ENCODE assay signal across 8 cellular contexts in the genomic region with DNA sequence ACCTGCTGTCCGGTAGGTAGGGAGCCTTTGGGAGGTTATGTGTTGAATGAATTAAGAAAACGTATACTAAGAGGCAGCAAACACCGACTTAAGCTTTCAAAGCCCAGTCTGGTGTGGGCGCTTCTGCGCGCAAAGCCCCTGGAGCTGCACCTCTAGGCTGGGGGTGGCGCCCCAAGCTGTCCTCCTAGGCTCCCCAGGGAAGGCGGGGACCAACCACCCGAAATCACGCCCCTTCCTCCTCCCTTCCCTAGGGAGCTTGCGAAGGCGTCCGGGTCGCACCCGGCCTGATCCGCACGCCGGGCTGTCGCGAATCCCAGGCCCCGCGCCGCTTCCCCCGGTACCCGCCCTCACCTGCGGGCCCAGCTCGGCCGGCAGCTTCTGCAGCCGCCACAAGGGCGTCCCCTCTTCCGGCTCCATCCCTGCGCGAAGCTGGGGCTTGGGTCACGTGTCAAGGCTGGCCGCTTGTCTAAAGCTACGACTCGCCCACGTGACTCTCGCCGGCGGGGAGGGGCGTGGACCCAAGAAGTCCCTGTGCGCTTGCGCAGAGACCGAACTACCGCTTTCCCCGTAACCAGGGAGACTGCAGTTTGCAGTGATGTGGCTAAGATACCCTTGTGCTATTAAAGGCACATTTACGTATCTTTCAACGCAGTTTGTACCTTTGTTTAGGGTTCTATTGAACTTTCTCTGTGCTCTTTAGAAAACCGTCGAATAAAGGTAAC. TPM values are rescaled to one million over a fixed set of nuclear protein-coding genes. Genes with fewer than 3 reads are reported as not detected.
DNase-seq lines count a peak whose midpoint lies in the region; TF ChIP-seq lines count a peak whose summit lies in the region.

A gene (minus strand): TSS at position 468 of the 722 bp plus-strand sequence. CDS start 51 bp downstream, at position 417.

- H3K9ac ChIP-seq in GM23248, result peak within 1 kb of the TSS; percentile 79

- peak within 1 kb of the TSS; percentile 94 for H3K4me2 ChIP-seq in GM23248 (ENCODE audit: unreplicated experiment)

- H3F3A ChIP-seq in GM23248 (ENCODE audit: insufficient read depth), result no peaks in the 10 kb centered on the region

- no peaks in the 10 kb centered on the region for H3K9me2 ChIP-seq in GM23248 (ENCODE audit: insufficient read depth)

- H3K27ac ChIP-seq in GM23248 (peak within 1 kb of the TSS; percentile 54), esophagus squamous epithelium (peak within 1 kb of the TSS; percentile 83 to 92 (median 92))

- intact Hi-C loops in esophagus squamous epithelium (cut with DNase I), result no loop called here

- DNase-seq in EH (ENCODE audit: low read depth) (peak; percentile 96), GM23248 (peak; percentile 99), Kasumi-1 (lab: John Stamatoyannopoulos, UW) (peak; percentile 98 to 99), RKO (ENCODE audit: low spot score) (peak; percentile 97), activated T-helper 1 cell treated with Interleukin-2 at 50 U/mL for 16 hours (ENCODE audit: low read depth) (peak; percentile 92), esophagus squamous epithelium (lab: John Stamatoyannopoulos, UW) (peak; percentile 89), myocyte (ENCODE audit: low read depth) (peak; percentile 97)
- DNase-seq in stimulated activated CD8-positive, alpha-beta memory T cell treated with anti-CD3 and anti-CD28 coated beads, Interleukin-7, amount 100 ng/mL, for 48 hours (ENCODE audit: extremely low read depth in 1 of 2, low read depth in 1 of 2), result peak; percentile 90 to 96

- H2AFZ ChIP-seq in GM23248, result peak within 1 kb of the TSS; percentile 96

- TF ChIP-seq POLR2A in esophagus squamous epithelium (IDR thresholded peaks at IDR 0.05), result peak in 3 of 4 donors; percentile 27 to 63 (median 59)

- H3K4me1 ChIP-seq in GM23248 (ENCODE audit: insufficient read depth) (peaks cover 6% of the 10 kb centered on the region), esophagus squamous epithelium (peaks cover 0 to 32% (median 7%) of the 10 kb centered on the region in 3 donors)

- peaks cover 6% of the 10 kb centered on the region; the same call in 1 of the 2 replicates for H3K36me3 ChIP-seq in GM23248 (ENCODE audit: low read depth)
- H3K36me3 ChIP-seq in esophagus squamous epithelium, result peaks cover 0 to 13% (median 0%) of the 10 kb centered on the region in 3 donors

- TF ChIP-seq CTCF in esophagus squamous epithelium (IDR thresholded peaks at IDR 0.05), result peak in 5 of 6 experiments; percentile 30 to 57 (median 40)

- in situ Hi-C loops in GM23248 (cut with MboI), result no loop called here

- H3K9me3 ChIP-seq in GM23248 (ENCODE audit: low read depth), result no peaks in the 10 kb centered on the region
- no peaks in the 10 kb centered on the region for H3K9me3 ChIP-seq in esophagus squamous epithelium

- peaks cover 28% of the 10 kb centered on the region for H3K79me2 ChIP-seq in GM23248 (ENCODE audit: insufficient read depth)

- H3K27me3 ChIP-seq in GM23248 (replicated peaks; ENCODE audit: insufficient read depth), result no peaks in the 10 kb centered on the region
- H3K27me3 ChIP-seq in esophagus squamous epithelium, result no peaks in the 10 kb centered on the region

- H3K4me3 ChIP-seq in GM23248, result peak within 1 kb of the TSS; percentile 95
- peak within 1 kb of the TSS; percentile 74 to 86 (median 82) for H3K4me3 ChIP-seq in esophagus squamous epithelium

- H4K20me1 ChIP-seq in GM23248 (ENCODE audit: insufficient read depth), result no peaks in the 10 kb centered on the region

- WGBS in GM23248 (ENCODE audit: low coverage in 1 of 2, low lambda C conversion rate in 2 of 2, missing lambda C conversion rate in 2 of 2), 2 experiments, result 0 to 1% methylated on average over 36 to 45 of the region's 51 CpGs
- WGBS in esophagus squamous epithelium, 2 donors, result 0% methylated on average over 13 to 34 of the region's 51 CpGs

RNA-seq across cellular contexts. Expression of the gene that starts here (rescaled TPM):
- total RNA-seq in GM23248 (2014; rRNA removed; shearing (Covaris generic)), result 41.7 and 58.0 TPM in 2 replicates
- polyA plus RNA-seq in GM23248 (2016; fragmentation: Nextera tagmentation; extraction: Ambion mirVana), result 71.7 and 74.9 TPM in 2 replicates
- total RNA-seq in esophagus squamous epithelium, result 10 to 100 TPM; 13.3 to 50.6 (median 26.0) TPM
- 27.1 and 28.7 TPM in 2 replicates for total RNA-seq in myocyte
- 13.6 TPM for polyA plus RNA-seq in myocyte (2012)

Comparison
In these comparisons a context has a peak if more than half of its experiments do, and no peak if none do; other contexts are left out.
1. Peak in every context shown above with its lines: DNase-seq, H3K4me3 ChIP-seq and H3K27ac ChIP-seq.